Comparison of ENCODE assay signal across 9 cellular contexts in the genomic region with DNA sequence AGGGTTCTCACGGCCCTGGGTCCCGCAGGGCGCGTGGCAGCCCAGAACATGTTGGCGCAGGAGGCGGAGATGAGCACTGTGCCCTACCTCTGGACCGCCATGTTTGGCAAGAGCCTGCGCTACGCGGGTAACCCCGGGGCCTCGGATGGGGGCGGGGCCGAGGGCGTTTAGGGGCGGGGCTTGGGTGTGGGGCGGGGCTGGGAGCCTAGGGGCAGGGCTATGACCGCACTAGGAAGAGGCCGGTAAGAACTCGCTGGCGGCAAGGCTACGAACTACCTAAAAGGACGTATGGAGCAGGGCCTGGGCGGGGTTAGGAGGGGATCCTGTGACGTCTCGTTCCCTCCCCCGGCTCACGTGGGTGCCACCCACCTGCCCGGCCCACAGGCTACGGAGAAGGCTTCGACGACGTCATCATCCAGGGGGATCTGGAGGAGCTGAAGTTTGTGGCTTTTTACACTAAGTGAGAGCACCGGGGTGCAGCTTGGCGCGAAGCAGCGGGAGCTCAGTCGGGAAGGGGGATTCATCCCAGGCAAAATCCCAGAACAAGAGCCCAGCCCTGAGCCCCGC. TPM values are rescaled to one million over a fixed set of nuclear protein-coding genes. Genes with fewer than 3 reads are reported as not detected.
DNase-seq lines count a peak whose midpoint lies in the region; ATAC-seq and TF ChIP-seq lines count a peak whose summit lies in the region.
"Had no signal": no experiment of that assay in that cellular context is flagged by ENCODE, and none has a peak within 500 bp of the region (broad histone marks: within the 10 kb centered on the region; RNA-seq: fewer than 3 reads in every experiment).

No MANE protein-coding gene starts in this region.

- TF ChIP-seq CTCF in foreskin fibroblast (IDR thresholded peaks at IDR 0.05; ENCODE audit: low read depth, low read length), result no peak
- no peak for TF ChIP-seq CTCF in osteocyte (IDR thresholded peaks at IDR 0.05)
- no peak for TF ChIP-seq CTCF in transverse colon (IDR thresholded peaks at IDR 0.05)

- peaks cover 17 to 38% (median 30%) of the 10 kb centered on the region in 4 donors for H3K4me1 ChIP-seq in transverse colon

- H3K27me3 Mint-ChIP-seq in osteocyte (ENCODE audit: unreplicated experiment), result no peaks in the 10 kb centered on the region

- intact Hi-C loops in transverse colon (cut with DNase I; ENCODE audit: low total_unique reads), result no loop called here

- H3K9me3 ChIP-seq in transverse colon, result no peaks in the 10 kb centered on the region

- H3K27ac Mint-ChIP-seq in osteocyte (ENCODE audit: unreplicated experiment), result no peak overlapping the region

- peaks cover 7% of the 10 kb centered on the region for H3K9me3 Mint-ChIP-seq in osteocyte (ENCODE audit: unreplicated experiment)

- no peaks in the 10 kb centered on the region for H3K36me3 ChIP-seq in transverse colon

- no peaks in the 10 kb centered on the region for H3K36me3 Mint-ChIP-seq in osteocyte (ENCODE audit: unreplicated experiment)

- TF ChIP-seq POLR2A in transverse colon (IDR thresholded peaks at IDR 0.05), result peak; percentile 35

- peak; percentile 47 for DNase-seq in NCI-H1048 (lab: John Stamatoyannopoulos, UW)
- peak; percentile 23 for DNase-seq in activated effector memory CD4-positive, alpha-beta T cell treated with Interleukin-2 at 50 U/mL for 16 hours
- DNase-seq in foreskin fibroblast, result peak; percentile 77 to 90
- no peak for DNase-seq in osteocyte (ENCODE audit: extremely low spot score, unreplicated experiment)
- DNase-seq in transverse colon, result peak; percentile 81
- DNase-seq in HEK293T (ENCODE audit: extremely low spot score), result no peak
- no peak for DNase-seq in SHP77 treated with DMSO at 0.1 percent for 48 hours (lab: John Stamatoyannopoulos, UW)

- peak overlapping the region; percentile 57 for H3K4me3 Mint-ChIP-seq in osteocyte (ENCODE audit: unreplicated experiment)

- H3K4me1 Mint-ChIP-seq in osteocyte (ENCODE audit: unreplicated experiment), result peaks cover 28% of the 10 kb centered on the region

- TF ChIP-seq EP300 in transverse colon (IDR thresholded peaks at IDR 0.05; ENCODE audit: low read depth), result no peak

- POLR2A ChIA-PET in HEK293T (lab: Yijun Ruan, JAX), result interaction anchor here (0.6 to 4.1 kb wide), 2 partner anchors 12 to 20 kb away, joined by 4 to 121 read pairs; a partner anchor contains a TSS

- CTCF ChIA-PET in HEK293T (lab: Yijun Ruan, JAX), result no interaction called here

- in situ Hi-C loops in transverse colon (cut with MboI; ENCODE audit: low pct_ligation_motif_present in 1 of 4, low pct_unique_long_range_greater_than_20kb in 1 of 4, low sequenced_read_pairs in 3 of 4), result no loop called here

- 28 to 67% methylated on average over 5 to 36 of the region's 39 CpGs for WGBS in transverse colon (ENCODE audit: low coverage in 1 of 2), 2 donors

- ATAC-seq in GM21515 (IDR thresholded peaks at IDR 0.05; ENCODE audit: unreplicated experiment), result no peak

- no peaks in the 10 kb centered on the region for H3K27me3 ChIP-seq in transverse colon

- H3K4me3 ChIP-seq in foreskin fibroblast (ENCODE audit: low read depth in 1 of 2, low read length in 2 of 2) (peak overlapping the region; percentile 17 to 35), transverse colon (peak overlapping the region in 1 of 4 donors; percentile 31)

- H3K27ac ChIP-seq in transverse colon, result peak overlapping the region in 3 of 4 donors; percentile 18 to 94 (median 60)

TF ChIP-seq in HEK293T, 16 proteins besides CTCF, POLR2A, EP300 and RAD21:
- TF ChIP-seq BHLHE40 (IDR thresholded peaks at IDR 0.05; ENCODE audit: borderline replicate concordance) (no peak), FOXA1 (IDR thresholded peaks at IDR 0.05) (no peak), LEF1 (IDR thresholded peaks at IDR 0.05; ENCODE audit: borderline replicate concordance) (no peak), HDGF (IDR thresholded peaks at IDR 0.05; ENCODE audit: borderline replicate concordance) (no peak), CTBP1 (IDR thresholded peaks at IDR 0.05; ENCODE audit: borderline replicate concordance) (no peak)

RNA-seq across cellular contexts. Expression of a gene that starts 2.8 kb away (rescaled TPM):
- 89.4 and 91.5 TPM in 2 replicates for total RNA-seq in osteocyte
- 10 to 100 TPM; 40.2 to 90.5 (median 59.3) TPM for total RNA-seq in transverse colon

RNA-seq across cellular contexts. Expression of a gene that starts 12.3 kb away (rescaled TPM):
- total RNA-seq in osteocyte, result 0.65 and 0.99 TPM in 2 replicates
- 100 to 1,000 TPM; 112 to 150 (median 126) TPM for total RNA-seq in transverse colon

RNA-seq across cellular contexts. Expression of a gene that starts 22.6 kb away (rescaled TPM):
- total RNA-seq in osteocyte (24.8 and 27.0 TPM in 2 replicates), transverse colon (10 to 100 TPM; 27.0 to 51.5 (median 32.7) TPM)

RNA-seq across cellular contexts. Expression of a gene that starts 35.6 kb away (rescaled TPM):
- total RNA-seq in osteocyte (2.6 and 3.5 TPM in 2 replicates), transverse colon (1 to 10 TPM in 1 of 4 donors, under 1 TPM in 2, not detected in 1; 0.40 to 1.7 (median 0.82) TPM)

RNA-seq across cellular contexts. Expression of a gene that starts 53.0 kb away (rescaled TPM):
- total RNA-seq in osteocyte (not detected in 2 replicates), transverse colon (1 to 10 TPM in 1 of 4 donors, under 1 TPM in 1, not detected in 2; 0.64 to 4.1 TPM)
- total RNA-seq: NCI-H460 had no signal

Comparison
In these comparisons a context has a peak if more than half of its experiments do, and no peak if none do; other contexts are left out.
1. DNase-seq: peak in NCI-H1048 (single experiment), activated effector memory CD4-positive, alpha-beta T cell treated with Interleukin-2 at 50 U/mL for 16 hours (single experiment), foreskin fibroblast (2 of 2) and transverse colon (single experiment); none in osteocyte (single experiment), HEK293T (single experiment) and SHP77 treated with DMSO at 0.1 percent for 48 hours (single experiment).
2. RNA of a gene that starts 12.3 kb away (total RNA-seq): 112 to 150 TPM in transverse colon; 0.65 to 0.99 TPM in osteocyte; every median in the first group is over 10 times any median in the second.